Comparison of ENCODE assay signal across 22 cellular contexts in genomic region chr15:82058517-82059204, GRCh38. TPM values are rescaled to one million over a fixed set of nuclear protein-coding genes. Genes with fewer than 3 reads are reported as not detected.
DNase-seq lines count a peak whose midpoint lies in the region; ATAC-seq, FAIRE-seq and TF ChIP-seq lines count a peak whose summit lies in the region.
"Had no signal": no experiment of that assay in that cellular context is flagged by ENCODE, and none has a peak within 500 bp of the region (broad histone marks: within the 10 kb centered on the region; RNA-seq: fewer than 3 reads in every experiment).

No MANE protein-coding gene starts in this region.

- TF ChIP-seq EP300 in A549 (IDR thresholded peaks at IDR 0.05) = no peak

- no peaks in the 10 kb centered on the region for H3K9me2 ChIP-seq in HCT116 (ENCODE audit: insufficient read depth)

- DNase-seq in A549 (ENCODE audit: low read depth in 1 of 2, low spot score in 1 of 2) (no peak), HCT116 (ENCODE audit: low read depth, low spot score) (no peak), H54 (ENCODE audit: insufficient read length, low spot score) (no peak), activated gamma-delta T cell treated with Interleukin-2 at 50 U/mL for 16 hours (no peak)
- DNase-seq: 8988T, C1 segment of cervical spinal cord, DMS79 treated with DMSO at 0.1 percent for 48 hours, GDM1, HCEC 1CT, IMR-90, Kasumi-1, MM.1S, NCI-H1092 treated with DMSO at 0.1 percent for 48 hours, NCI-H1694, NCI-H2227 treated with DMSO at 0.1 percent for 48 hours, NCI-H524 had no signal

- no peak overlapping the region for H3K27ac Mint-ChIP-seq in brain

- no peak for FAIRE-seq in A549 (lab: Jason Lieb, UNC)
- FAIRE-seq in H54 (lab: Jason Lieb, UNC) = no peak
- FAIRE-seq: GM12878 had no signal

- peak overlapping the region in 3 of 5 experiments; percentile 7 to 60 (median 52) for H3K4me3 Mint-ChIP-seq in brain

- 0% methylated on average over 2 of the region's 2 CpGs for WGBS in A549 (ENCODE audit: missing lambda C conversion rate)

- CTCF ChIA-PET in A549 (lab: Yijun Ruan, JAX) (interaction anchor here (0.6 to 3.2 kb wide), 4 partner anchors 11 to 50 kb away, joined by 3 to 12 read pairs (median 4); no protein-coding TSS in a partner anchor), HCT116 (lab: Charles Lee) (no interaction called here)

- H3K9me3 ChIP-seq in A549 = no peaks in the 10 kb centered on the region
- H3K9me3 ChIP-seq in HCT116 (ENCODE audit: control insufficient read depth in 1 of 2, insufficient read depth in 1 of 2, low read depth in 1 of 2, low read length in 2 of 2) = no peaks in the 10 kb centered on the region
- H3K9me3 ChIP-seq in iPS-20b (ENCODE audit: insufficient read depth, low read depth, low read length) = no peaks in the 10 kb centered on the region

- H4K20me1 ChIP-seq in HCT116 (ENCODE audit: insufficient read depth) = no peaks in the 10 kb centered on the region

- no peaks in the 10 kb centered on the region for H3K36me3 Mint-ChIP-seq in brain

- TF ChIP-seq CTCF in A549 (IDR thresholded peaks at IDR 0.05) = no peak
- TF ChIP-seq CTCF in HCT116 (IDR thresholded peaks at IDR 0.05 in 2 of 3, conservative IDR thresholded peaks at IDR 0.05 in 1 of 3; ENCODE audit: borderline replicate concordance in 1 of 3, insufficient read depth in 1 of 3, low read depth in 2 of 3, low read length in 2 of 3) = no peak
- TF ChIP-seq CTCF in brain (conservative IDR thresholded peaks at IDR 0.05) = no peak

- no peak for TF ChIP-seq RAD21 in A549 (conservative IDR thresholded peaks at IDR 0.05 in 1 of 2, IDR thresholded peaks at IDR 0.05 in 1 of 2)
- TF ChIP-seq RAD21 in HCT116 (IDR thresholded peaks at IDR 0.05; ENCODE audit: low read depth) = no peak

- intact Hi-C loops in HCT116 (cut with micrococcal nuclease) = no loop called here

- H3K9me3 Mint-ChIP-seq in brain = no peaks in the 10 kb centered on the region

- peaks cover 25% of the 10 kb centered on the region for H3K27me3 Mint-ChIP-seq in brain

- no peak for TF ChIP-seq POLR2A in A549 (IDR thresholded peaks at IDR 0.05; ENCODE audit: low read length)
- no peak for TF ChIP-seq POLR2A in HCT116 (IDR thresholded peaks at IDR 0.05; ENCODE audit: borderline replicate concordance, extremely low read depth, insufficient read depth, insufficient read length)
- no peak for TF ChIP-seq POLR2A in H54 (IDR thresholded peaks at IDR 0.05; ENCODE audit: low read depth, low read length)

- POLR2A ChIA-PET in A549 (lab: Yijun Ruan, JAX) = no interaction called here
- POLR2A ChIA-PET in HCT116 (lab: Charles Lee) = no interaction called here

- H3K79me2 ChIP-seq in HCT116 (ENCODE audit: insufficient read depth, low read length) = no peaks in the 10 kb centered on the region

- H3K9ac ChIP-seq in HCT116 (ENCODE audit: low read length) (no peak overlapping the region), iPS-20b (ENCODE audit: low read depth, low read length) (no peak overlapping the region)

- no peak overlapping the region for H2AFZ ChIP-seq in HCT116 (ENCODE audit: low read depth, low read length, poor library complexity, severe bottlenecking)

- H3K4me3 ChIP-seq in A549 (no peak overlapping the region), HCT116 (replicated peaks in 1 of 2; ENCODE audit: low read depth in 1 of 2, low read length in 2 of 2) (no peak overlapping the region), iPS-20b (ENCODE audit: low read length) (peak overlapping the region; percentile 67)
- H3K4me3 ChIP-seq: GM12878 had no signal

- H3K4me1 Mint-ChIP-seq in brain = peaks cover 37% of the 10 kb centered on the region

- no peaks in the 10 kb centered on the region; the same call in 2 of the 3 replicates for H3K4me1 ChIP-seq in A549
- H3K4me1 ChIP-seq in HCT116 (ENCODE audit: control insufficient read depth in 1 of 2, insufficient read depth in 2 of 2, low read length in 2 of 2) = no peaks in the 10 kb centered on the region
- peaks cover 23% of the 10 kb centered on the region for H3K4me1 ChIP-seq in iPS-20b (ENCODE audit: insufficient read depth, low read length)

- RAD21 ChIA-PET in HCT116 (lab: Charles Lee; ENCODE audit: low non-redundant PET in 1 of 2, low total read pairs in 2 of 2, uncharacterized antibody in 2 of 2, unreplicated experiment in 2 of 2) = no interaction called here

- ATAC-seq in A549 (peak; percentile 32 to 53; a peak in 5 of 6 replicates), HCT116 (peak; percentile 32; the same call in 1 of the 2 replicates), GM21526 (IDR thresholded peaks at IDR 0.05; ENCODE audit: low FRiP score, unreplicated experiment) (no peak), GM18907 (IDR thresholded peaks at IDR 0.05; ENCODE audit: unreplicated experiment) (no peak)
- ATAC-seq: GM12878, Right ventricle myocardium inferior had no signal

- H3K4me2 ChIP-seq in A549 (no peak overlapping the region), HCT116 (ENCODE audit: low read length) (no peak overlapping the region)

- no peaks in the 10 kb centered on the region for H3K36me3 ChIP-seq in HCT116 (ENCODE audit: control insufficient read depth in 1 of 2, insufficient read depth in 2 of 2, low read length in 2 of 2)
- no peaks in the 10 kb centered on the region for H3K36me3 ChIP-seq in iPS-20b (ENCODE audit: insufficient read depth, low read depth, low read length)

- peaks cover 15% of the 10 kb centered on the region; the same call in 1 of the 2 replicates for H3K27me3 ChIP-seq in HCT116 (ENCODE audit: insufficient read depth, low read length)
- H3K27me3 ChIP-seq in iPS-20b (ENCODE audit: insufficient read depth, low read length) = peaks cover 79% of the 10 kb centered on the region

- BruUV-seq in HCT116 (replicated peaks; lab: Mats Ljungman, UMichigan) = no TSS peak

- H3K27ac ChIP-seq in A549 = no peak overlapping the region
- H3K27ac ChIP-seq in HCT116 (ENCODE audit: low read depth, low read length) = no peak overlapping the region
- H3K27ac ChIP-seq in iPS-20b (ENCODE audit: low read length) = no peak overlapping the region

TF ChIP-seq in A549, 52 proteins besides CTCF, POLR2A, EP300 and RAD21 (continues in another document):
- TF ChIP-seq FOXS1 (CRISPR knock-in tag; IDR thresholded peaks at IDR 0.05) (no peak), MYC (IDR thresholded peaks at IDR 0.05; ENCODE audit: borderline replicate concordance, low read length) (no peak), HEYL (CRISPR knock-in tag; IDR thresholded peaks at IDR 0.05) (no peak), USF2 (IDR thresholded peaks at IDR 0.05) (no peak), HES2 (IDR thresholded peaks at IDR 0.05) (no peak), BHLHE40 (IDR thresholded peaks at IDR 0.05; ENCODE audit: low read depth, low read length) (no peak)

TF ChIP-seq in HCT116, 20 proteins besides CTCF, POLR2A, EP300 and RAD21 (continues in another document):
- TF ChIP-seq MAX (IDR thresholded peaks at IDR 0.05) (no peak), EGR1 (IDR thresholded peaks at IDR 0.05; ENCODE audit: low read depth) (no peak), ATF3 (IDR thresholded peaks at IDR 0.05) (no peak), POLR2AphosphoS5 (IDR thresholded peaks at IDR 0.05; ENCODE audit: low read depth, low read length) (no peak), CEBPB (IDR thresholded peaks at IDR 0.05; ENCODE audit: low read depth) (no peak), FOSL1 (IDR thresholded peaks at IDR 0.05; ENCODE audit: low read depth) (no peak), REST (IDR thresholded peaks at IDR 0.05; ENCODE audit: low read depth) (no peak), TCF7L2 (IDR thresholded peaks at IDR 0.05; ENCODE audit: borderline replicate concordance, extremely low read depth, insufficient read depth, insufficient read length) (no peak), ELF1 (IDR thresholded peaks at IDR 0.05; ENCODE audit: borderline replicate concordance, low read depth) (no peak), EZH2 (IDR thresholded peaks at IDR 0.05) (no peak), SP1 (IDR thresholded peaks at IDR 0.05; ENCODE audit: low read depth) (no peak), SIN3A (IDR thresholded peaks at IDR 0.05; ENCODE audit: low read depth) (no peak)

RNA-seq across cellular contexts. Expression of gene MEX3B, which starts 12.8 kb away (rescaled TPM):
- 1.8 and 2.3 TPM in 2 replicates for polyA plus RNA-seq in A549 (2011; rRNA removed)
- 4.0 and 6.6 TPM in 2 replicates for polyA plus RNA-seq in A549 (2012; cell fraction: cytosol; rRNA removed)
- polyA plus RNA-seq in A549 (2012; cell fraction: nucleus; rRNA removed) = 7.4 and 9.9 TPM in 2 replicates
- polyA plus RNA-seq in A549 (2017; fragmentation: RNase III; extraction: RNeasy Plus Mini Kit Qiagen cat#74134 plus additional on column Dnase treatment) = 3.0 to 4.6 TPM (median 4.2 TPM) in 3 replicates
- polyA minus RNA-seq in A549 (2011; rRNA and poly(A)+ RNA removed) = 1.5 and 1.6 TPM in 2 replicates
- 1.9 TPM for total RNA-seq in HCT116 (2021; ENCODE audit: unreplicated experiment)
- polyA plus RNA-seq in HCT116 (2012) = 0.41 and 0.61 TPM in 2 replicates
- 15.7 TPM for polyA plus RNA-seq in brain (ENCODE audit: insufficient read depth, low read depth, low replicate concordance)

Comparison
In these comparisons a context has a peak if more than half of its experiments do, and no peak if none do; other contexts are left out.
1. ATAC-seq: peak in A549 (2 of 2) and HCT116 (single experiment); none in GM21526 (single experiment) and GM18907 (single experiment).